Comparison of ENCODE assay signal across 14 cellular contexts in genomic region chr14:42323426-42323825, GRCh38.
"Had no signal": no experiment of that assay in that cellular context is flagged by ENCODE, and none has a peak within 500 bp of the region (broad histone marks: within the 10 kb centered on the region; RNA-seq: fewer than 3 reads in every experiment).

No MANE protein-coding gene starts in this region.

- H3K27me3 ChIP-seq: adrenal gland, neural progenitor cell, ovary had no signal

- H3K4me1 ChIP-seq: adrenal gland, neural progenitor cell had no signal

- H3K4me2 ChIP-seq: neural progenitor cell had no signal

- H3K4me3 ChIP-seq: adrenal gland, lung, neural progenitor cell, ovary, thoracic aorta had no signal

- ATAC-seq: activated CD4-positive, alpha-beta T cell treated with anti-CD3 and anti-CD28 coated beads for 36 hours had no signal

- H3K36me3 ChIP-seq: adrenal gland, ovary, thoracic aorta, WERI-Rb-1 had no signal

- H3K4me3 Mint-ChIP-seq: activated CD4-positive, alpha-beta memory T cell treated with anti-CD3 and anti-CD28 coated beads, Interleukin-2, amount 10 ng/mL, durations not matched to agents 7 days and 5 days; activated CD4-positive, alpha-beta T cell treated with anti-CD3 and anti-CD28 coated beads for 36 hours; activated naive CD4-positive, alpha-beta T cell treated with anti-CD3 and anti-CD28 coated beads, Interleukin-2, amount 50 U/mL, for 24 hours; endodermal cell; neural progenitor cell had no signal

- H3K27me3 Mint-ChIP-seq: activated CD4-positive, alpha-beta memory T cell treated with anti-CD3 and anti-CD28 coated beads, Interleukin-2, amount 10 ng/mL, durations not matched to agents 7 days and 5 days; activated CD4-positive, alpha-beta T cell treated with anti-CD3 and anti-CD28 coated beads for 36 hours; activated naive CD4-positive, alpha-beta T cell treated with anti-CD3 and anti-CD28 coated beads, Interleukin-2, amount 50 U/mL, for 24 hours; naive B cell had no signal

- DNase-seq: activated CD4-positive, alpha-beta memory T cell treated with anti-CD3 and anti-CD28 coated beads, Interleukin-2, amount 10 ng/mL, durations not matched to agents 7 days and 5 days; activated CD4-positive, alpha-beta T cell treated with anti-CD3 and anti-CD28 coated beads for 36 hours; activated effector memory CD4-positive, alpha-beta T cell treated with anti-CD3 and anti-CD28 coated beads, Interleukin-2, amount 50 U/mL, for 16 hours; activated T-cell treated with anti-CD3 and anti-CD28 coated beads, Interleukin-2, amount 50 U/mL, for 48 hours; adrenal gland; endodermal cell; islet precursor cell; naive B cell; ovary; WERI-Rb-1 had no signal

- H2AFZ ChIP-seq: neural progenitor cell had no signal

- H3K27ac ChIP-seq: adrenal gland, neural progenitor cell, ovary, thoracic aorta, WERI-Rb-1 had no signal

- H3K9me3 Mint-ChIP-seq: activated naive CD4-positive, alpha-beta T cell treated with anti-CD3 and anti-CD28 coated beads, Interleukin-2, amount 50 U/mL, for 24 hours had no signal

- H3K9ac ChIP-seq: neural progenitor cell had no signal

- H3K9me3 ChIP-seq: adrenal gland, ovary, thoracic aorta had no signal

- H3K27ac Mint-ChIP-seq: activated CD4-positive, alpha-beta memory T cell treated with anti-CD3 and anti-CD28 coated beads, Interleukin-2, amount 10 ng/mL, durations not matched to agents 7 days and 5 days; activated CD4-positive, alpha-beta T cell treated with anti-CD3 and anti-CD28 coated beads for 36 hours; activated naive CD4-positive, alpha-beta T cell treated with anti-CD3 and anti-CD28 coated beads, Interleukin-2, amount 50 U/mL, for 24 hours; endodermal cell; neural progenitor cell had no signal

- H3K4me1 Mint-ChIP-seq: activated CD4-positive, alpha-beta memory T cell treated with anti-CD3 and anti-CD28 coated beads, Interleukin-2, amount 10 ng/mL, durations not matched to agents 7 days and 5 days; activated CD4-positive, alpha-beta T cell treated with anti-CD3 and anti-CD28 coated beads for 36 hours; activated naive CD4-positive, alpha-beta T cell treated with anti-CD3 and anti-CD28 coated beads, Interleukin-2, amount 50 U/mL, for 24 hours; endodermal cell; neural progenitor cell had no signal
